Comparison of ENCODE assay signal across 27 cellular contexts in the genomic region with DNA sequence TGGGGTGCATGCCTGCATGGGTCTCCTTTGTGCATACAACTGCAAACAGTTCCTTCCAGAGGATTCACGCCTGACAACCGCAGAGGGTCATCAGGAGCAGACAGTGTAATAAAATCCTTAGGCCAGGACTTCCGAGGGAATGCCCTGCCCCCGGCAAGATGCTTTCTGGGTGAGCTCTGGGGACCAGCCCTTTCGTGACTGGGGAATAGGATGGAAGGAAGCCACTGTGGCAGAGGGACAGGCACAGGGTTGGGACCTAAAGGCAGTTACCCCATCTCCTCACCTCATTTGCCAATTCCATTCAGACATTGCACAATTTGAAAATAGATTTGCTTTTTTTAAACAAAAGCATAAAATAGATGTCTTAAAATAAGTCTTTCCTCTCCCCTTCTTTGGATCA. TPM values are rescaled to one million over a fixed set of nuclear protein-coding genes. Genes with fewer than 3 reads are reported as not detected.
A peak's percentile ranks its signal among the peaks of the same experiment; 100 is the strongest.
DNase-seq lines count a peak whose midpoint lies in the region; ATAC-seq and TF ChIP-seq lines count a peak whose summit lies in the region.
"Had no signal": no experiment of that assay in that cellular context is flagged by ENCODE, and none has a peak within 500 bp of the region (broad histone marks: within the 10 kb centered on the region; RNA-seq: fewer than 3 reads in every experiment).

No MANE protein-coding gene starts in this region.

- WGBS in gastroesophageal sphincter (ENCODE audit: low coverage in 1 of 2), 2 donors = 51% methylated on average over 3 of the region's 5 CpGs; no CpG with 5 or more reads in 1 of the 2 donors
- WGBS in stomach, 5 donors = 74 to 100% (median 81%) methylated on average over 2 to 5 of the region's 5 CpGs

- no peaks in the 10 kb centered on the region for H3K36me3 ChIP-seq in gastroesophageal sphincter
- peaks cover 20 to 58% (median 50%) of the 10 kb centered on the region in 4 donors for H3K36me3 ChIP-seq in stomach
- H3K36me3 ChIP-seq: SJCRH30 had no signal

- DNase-seq in SIG-M5 treated with dmso at 0.1 percent for 504 hours (lab: John Stamatoyannopoulos, UW; ENCODE audit: unreplicated experiment) (peak; percentile 33), SIG-M5 (lab: John Stamatoyannopoulos, UW) (no peak), RPMI7951 (ENCODE audit: low read depth) (peak; percentile 66), stomach (peak; percentile 18), SW480 (ENCODE audit: low spot score) (no peak), NCI-H1694 (lab: John Stamatoyannopoulos, UW) (no peak)
- DNase-seq: 8988T; Calu3; CD4-positive, alpha-beta memory T cell; DMS53; H7; HFFc6; NCI-H1105 treated with DMSO at 0.1 percent for 48 hours; NCI-H1694 treated with DMSO at 0.1 percent for 48 hours; NCI-H2227 treated with DMSO at 0.1 percent for 48 hours; NCI-H510A treated with DMSO at 0.1 percent for 48 hours; NCI-H82; PC-3; SJCRH30 had no signal

- H3K4me3 ChIP-seq in gastroesophageal sphincter (no peak overlapping the region), stomach (no peak overlapping the region)
- H3K4me3 ChIP-seq: SJCRH30 had no signal

- H3K4me1 ChIP-seq in gastroesophageal sphincter (no peaks in the 10 kb centered on the region), stomach (no peaks in the 10 kb centered on the region)
- H3K4me1 ChIP-seq: SJCRH30 had no signal

- intact Hi-C loops in stomach (cut with DNase I; ENCODE audit: low total_unique reads) = no loop called here

- no peaks in the 10 kb centered on the region for H3K9me3 ChIP-seq in gastroesophageal sphincter
- no peaks in the 10 kb centered on the region for H3K9me3 ChIP-seq in stomach
- H3K9me3 ChIP-seq: SJCRH30 had no signal

- ATAC-seq in gastroesophageal sphincter (peak; percentile 39), GM19328 (IDR thresholded peaks at IDR 0.05; ENCODE audit: unreplicated experiment) (no peak)
- ATAC-seq: PC-3 had no signal

- TF ChIP-seq CTCF in gastroesophageal sphincter (IDR thresholded peaks at IDR 0.05) (no peak), stomach (IDR thresholded peaks at IDR 0.05) (no peak)

- H3K27me3 ChIP-seq in gastroesophageal sphincter (peaks cover 27% of the 10 kb centered on the region), stomach (no peaks in the 10 kb centered on the region)
- H3K27me3 ChIP-seq: SJCRH30 had no signal

- H3K27ac ChIP-seq in gastroesophageal sphincter (no peak overlapping the region), stomach (no peak overlapping the region)
- H3K27ac ChIP-seq: HL-60, RWPE1, SJCRH30 had no signal

- TF ChIP-seq EP300 in gastroesophageal sphincter (IDR thresholded peaks at IDR 0.05) = no peak
- no peak for TF ChIP-seq EP300 in stomach (IDR thresholded peaks at IDR 0.05)

- TF ChIP-seq POLR2A in gastroesophageal sphincter (IDR thresholded peaks at IDR 0.05) (no peak), stomach (IDR thresholded peaks at IDR 0.05) (no peak)

RNA-seq across cellular contexts. Expression of a gene that starts 6.4 kb away (rescaled TPM):
- total RNA-seq in RPMI7951 (2014; rRNA removed; shearing (Covaris generic)) = not detected in 2 replicates
- 1 to 10 TPM in 1 of 4 donors, not detected in 3; 1.1 TPM for total RNA-seq in gastroesophageal sphincter
- total RNA-seq in stomach = 1 to 10 TPM in 3 of 5 donors, not detected in 2; 1.8 to 7.1 (median 5.9) TPM
- 10 to 100 TPM in 1 of 3 donors, 1 to 10 TPM in 2; 6.6 to 16.6 (median 7.6) TPM for polyA plus RNA-seq in stomach
- total RNA-seq: HFFc6, HT1080, LHCN-M2, SJCRH30 had no signal
- polyA plus RNA-seq: AG04450, IgD-negative memory B cell had no signal

RNA-seq across cellular contexts. Expression of a gene that starts 23.9 kb away (rescaled TPM):
- 5.0 and 7.0 TPM in 2 replicates for total RNA-seq in RPMI7951 (2014; rRNA removed; shearing (Covaris generic))
- total RNA-seq in gastroesophageal sphincter (not detected), stomach (1 to 10 TPM in 1 of 5 donors, not detected in 4; 1.1 TPM)
- 1 to 10 TPM in 2 of 3 donors, not detected in 1; 1.6 to 8.3 TPM for polyA plus RNA-seq in stomach
- total RNA-seq: Calu3; CD4-positive, alpha-beta memory T cell; H7; HT1080; LHCN-M2; SJCRH30 had no signal
- polyA plus RNA-seq: CD4-positive, alpha-beta memory T cell; IgD-negative memory B cell had no signal

RNA-seq across cellular contexts. Expression of a gene that starts 54.1 kb away (rescaled TPM):
- total RNA-seq in RPMI7951 (2014; rRNA removed; shearing (Covaris generic)) = 0.29 and 0.72 TPM in 2 replicates
- not detected for total RNA-seq in gastroesophageal sphincter
- total RNA-seq in stomach = not detected
- polyA plus RNA-seq in stomach = under 1 TPM in 1 of 3 donors, not detected in 2; 0.08 TPM
- total RNA-seq: Calu3; CD4-positive, alpha-beta memory T cell; H7; HT1080; LHCN-M2; SJCRH30 had no signal
- polyA plus RNA-seq: CD4-positive, alpha-beta memory T cell; IgD-negative memory B cell had no signal

Comparison
In these comparisons a context has a peak if more than half of its experiments do, and no peak if none do; other contexts are left out.
1. DNase-seq: peak in SIG-M5 treated with dmso at 0.1 percent for 504 hours (single experiment), RPMI7951 (single experiment) and stomach (single experiment); none in SIG-M5 (single experiment), SW480 (single experiment) and NCI-H1694 (single experiment).